11 cellular contexts compared by ENCODE assay signal in genomic region chr9:130023994-130024596, GRCh38. TPM values are rescaled to one million over a fixed set of nuclear protein-coding genes. Genes with fewer than 3 reads are reported as not detected.
DNase-seq lines count a peak whose midpoint lies in the region; ATAC-seq, FAIRE-seq and TF ChIP-seq lines count a peak whose summit lies in the region.
"Had no signal": no experiment of that assay in that cellular context is flagged by ENCODE, and none has a peak within 500 bp of the region (broad histone marks: within the 10 kb centered on the region; RNA-seq: fewer than 3 reads in every experiment).

No MANE protein-coding gene starts in this region.

- peak overlapping the region in 1 of 2 experiments; percentile 59; a peak in 3 of 6 replicates for H3K27ac ChIP-seq in A549

- peak overlapping the region; percentile 99 for H3K27ac Mint-ChIP-seq in activated naive CD8-positive, alpha-beta T cell
- H3K27ac Mint-ChIP-seq in naive thymus-derived CD8-positive, alpha-beta T cell: peak overlapping the region; percentile 44 to 93 (median 82)

- no peak for TF ChIP-seq EP300 in A549 (IDR thresholded peaks at IDR 0.05)

- no peaks in the 10 kb centered on the region for H3K27me3 Mint-ChIP-seq in activated naive CD8-positive, alpha-beta T cell
- no peaks in the 10 kb centered on the region for H3K27me3 Mint-ChIP-seq in naive thymus-derived CD8-positive, alpha-beta T cell

- POLR2A ChIA-PET in A549 (lab: Yijun Ruan, JAX): no interaction called here
- POLR2A ChIA-PET in naive thymus-derived CD8-positive, alpha-beta T cell (lab: Charles Lee): interaction anchor here (0.6 to 1.2 kb wide), 3 partner anchors 24 to 43 kb away, joined by 3 to 5 read pairs (median 3); no protein-coding TSS in a partner anchor

- TF ChIP-seq RAD21 in A549 (conservative IDR thresholded peaks at IDR 0.05 in 1 of 2, IDR thresholded peaks at IDR 0.05 in 1 of 2): no peak

- TF ChIP-seq CTCF in A549 (IDR thresholded peaks at IDR 0.05): no peak

- H3K4me2 ChIP-seq in A549: peak overlapping the region; percentile 66

- H3K4me1 Mint-ChIP-seq in activated naive CD8-positive, alpha-beta T cell (ENCODE audit: low read depth): peaks cover 93% of the 10 kb centered on the region
- H3K4me1 Mint-ChIP-seq in naive thymus-derived CD8-positive, alpha-beta T cell: peaks cover 43 to 98% (median 89%) of the 10 kb centered on the region in 4 donors

- peaks cover 34% of the 10 kb centered on the region for H3K4me1 ChIP-seq in A549

- peak overlapping the region; percentile 80 for H3K4me3 Mint-ChIP-seq in activated naive CD8-positive, alpha-beta T cell
- H3K4me3 Mint-ChIP-seq in naive thymus-derived CD8-positive, alpha-beta T cell: peak overlapping the region in 8 of 10 donors; percentile 7 to 56 (median 29)
- H3K4me3 Mint-ChIP-seq: neural crest cell had no signal

- CTCF ChIA-PET in A549 (lab: Yijun Ruan, JAX): interaction anchor here (0.6 to 1.7 kb wide), 4 partner anchors 18 to 114 kb away, joined by 3 to 4 read pairs (median 4); no protein-coding TSS in a partner anchor

- no peak for TF ChIP-seq POLR2A in A549 (IDR thresholded peaks at IDR 0.05; ENCODE audit: low read length)
- TF ChIP-seq POLR2A in GM15510 (IDR thresholded peaks at IDR 0.05; ENCODE audit: borderline replicate concordance, extremely low read depth, insufficient read length): peak; percentile 31

- ATAC-seq in A549: 0 out of 6 replicates have a peak, but pooled peaks of 1 of the 2 experiments have one; percentile 17
- ATAC-seq in naive thymus-derived CD8-positive, alpha-beta T cell: no peak

- peaks cover 5% of the 10 kb centered on the region; the same call in 1 of the 3 replicates for H3K9me3 ChIP-seq in A549

- DNase-seq in A549 (ENCODE audit: low read depth in 1 of 2, low spot score in 1 of 2): no peak
- no peak for DNase-seq in naive thymus-derived CD8-positive, alpha-beta T cell
- DNase-seq in stimulated activated naive CD4-positive, alpha-beta T cell treated with Interleukin-2 at 50 U/mL for 16 hours (lab: John Stamatoyannopoulos, UW): no peak
- no peak for DNase-seq in GF-D8 (lab: John Stamatoyannopoulos, UW)
- no peak for DNase-seq in NCI-H69 (lab: John Stamatoyannopoulos, UW)
- DNase-seq in stimulated activated CD4-positive, alpha-beta T cell treated with anti-CD3 and anti-CD28 coated beads, Interleukin-2, amount 100 ng/mL, for 48 hours: no peak
- DNase-seq: NCI-H524 treated with DMSO at 0.1 percent for 48 hours; stimulated activated CD4-positive, alpha-beta T cell treated with anti-CD3 and anti-CD28 coated beads, Interleukin-15, amount 100 ng/mL, for 24 hours had no signal

- no peak overlapping the region for H3K4me3 ChIP-seq in A549

- no peaks in the 10 kb centered on the region for H3K9me3 Mint-ChIP-seq in activated naive CD8-positive, alpha-beta T cell (ENCODE audit: low read depth)
- peaks cover 0 to 2% (median 0%) of the 10 kb centered on the region in 9 donors for H3K9me3 Mint-ChIP-seq in naive thymus-derived CD8-positive, alpha-beta T cell
- H3K9me3 Mint-ChIP-seq: neural crest cell had no signal

- peaks cover 26% of the 10 kb centered on the region for H3K36me3 Mint-ChIP-seq in activated naive CD8-positive, alpha-beta T cell
- peaks cover 0 to 32% (median 13%) of the 10 kb centered on the region in 3 donors for H3K36me3 Mint-ChIP-seq in naive thymus-derived CD8-positive, alpha-beta T cell

- 65% methylated on average over 3 of the region's 3 CpGs for WGBS in A549 (ENCODE audit: missing lambda C conversion rate)

- no peak for FAIRE-seq in A549 (lab: Jason Lieb, UNC)

TF ChIP-seq in A549, 52 proteins besides CTCF, POLR2A, EP300 and RAD21:
- TF ChIP-seq CBX2 (IDR thresholded peaks at IDR 0.05; ENCODE audit: borderline replicate concordance, low read depth) (no peak), HMGXB4 (CRISPR knock-in tag; IDR thresholded peaks at IDR 0.05; ENCODE audit: borderline replicate concordance) (no peak), GATA3 (IDR thresholded peaks at IDR 0.05; ENCODE audit: borderline replicate concordance) (no peak), MAZ (IDR thresholded peaks at IDR 0.05; ENCODE audit: borderline replicate concordance, low read depth, low read length) (no peak), HOXA7 (CRISPR knock-in tag; IDR thresholded peaks at IDR 0.05) (no peak), HEYL (CRISPR knock-in tag; IDR thresholded peaks at IDR 0.05) (no peak), MYC (IDR thresholded peaks at IDR 0.05; ENCODE audit: borderline replicate concordance, low read length) (no peak), TP53 (CRISPR knock-in tag; IDR thresholded peaks at IDR 0.05) (no peak), CEBPB (IDR thresholded peaks at IDR 0.05) (no peak), ELK1 (IDR thresholded peaks at IDR 0.05; ENCODE audit: low read depth, low read length) (no peak)
- TF ChIP-seq, protein P1, sequence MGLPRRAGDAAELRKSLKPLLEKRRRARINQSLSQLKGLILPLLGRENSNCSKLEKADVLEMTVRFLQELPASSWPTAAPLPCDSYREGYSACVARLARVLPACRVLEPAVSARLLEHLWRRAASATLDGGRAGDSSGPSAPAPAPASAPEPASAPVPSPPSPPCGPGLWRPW (IDR thresholded peaks at IDR 0.05): no peak
TF ChIP-seq in A549: peak in this region for 0.

RNA-seq across cellular contexts. Expression of gene FNBP1, which starts 18.9 kb away (rescaled TPM):
- polyA plus RNA-seq in A549 (2011; rRNA removed): 15.6 and 17.9 TPM in 2 replicates
- 4.0 and 4.8 TPM in 2 replicates for polyA plus RNA-seq in A549 (2012; cell fraction: cytosol; rRNA removed)
- polyA plus RNA-seq in A549 (2012; cell fraction: nucleus; rRNA removed): 3.6 and 5.7 TPM in 2 replicates
- polyA plus RNA-seq in A549 (2017; fragmentation: RNase III; extraction: RNeasy Plus Mini Kit Qiagen cat#74134 plus additional on column Dnase treatment): 10.3 to 11.4 TPM (median 10.6 TPM) in 3 replicates
- polyA minus RNA-seq in A549 (2011; rRNA and poly(A)+ RNA removed): 9.6 and 13.6 TPM in 2 replicates
- 100 to 1,000 TPM; 156 to 164 TPM for total RNA-seq in naive thymus-derived CD8-positive, alpha-beta T cell
- polyA plus RNA-seq in naive thymus-derived CD8-positive, alpha-beta T cell: 100 to 1,000 TPM; 130 to 143 (median 136) TPM

RNA-seq across cellular contexts. Expression of gene GPR107, which starts 29.6 kb away (rescaled TPM):
- 45.1 and 62.4 TPM in 2 replicates for polyA plus RNA-seq in A549 (2011; rRNA removed)
- polyA plus RNA-seq in A549 (2012; cell fraction: cytosol; rRNA removed): 10.7 and 13.8 TPM in 2 replicates
- 13.7 and 18.7 TPM in 2 replicates for polyA plus RNA-seq in A549 (2012; cell fraction: nucleus; rRNA removed)
- polyA plus RNA-seq in A549 (2017; fragmentation: RNase III; extraction: RNeasy Plus Mini Kit Qiagen cat#74134 plus additional on column Dnase treatment): 28.1 to 30.1 TPM (median 28.2 TPM) in 3 replicates
- 29.6 and 51.4 TPM in 2 replicates for polyA minus RNA-seq in A549 (2011; rRNA and poly(A)+ RNA removed)
- 10 to 100 TPM; 21.9 to 25.3 TPM for total RNA-seq in naive thymus-derived CD8-positive, alpha-beta T cell
- 1 to 10 TPM; 1.4 to 3.2 (median 2.2) TPM for polyA plus RNA-seq in naive thymus-derived CD8-positive, alpha-beta T cell

Comparison
In these comparisons a context has a peak if more than half of its experiments do, and no peak if none do; other contexts are left out.
1. RNA of gene FNBP1, which starts 18.9 kb away (polyA plus RNA-seq): 130 to 143 TPM in naive thymus-derived CD8-positive, alpha-beta T cell; 3.6 to 17.9 TPM in A549; every median in the first group is over 4 times any median in the second.